20 cellular contexts compared by ENCODE assay signal in genomic region chr12:41904041-41904440, GRCh38.
A peak's percentile ranks its signal among the peaks of the same experiment; 100 is the strongest.
DNase-seq lines count a peak whose midpoint lies in the region; ATAC-seq, FAIRE-seq and TF ChIP-seq lines count a peak whose summit lies in the region.
"Had no signal": no experiment of that assay in that cellular context is flagged by ENCODE, and none has a peak within 500 bp of the region (broad histone marks: within the 10 kb centered on the region; RNA-seq: fewer than 3 reads in every experiment).

No MANE protein-coding gene starts in this region.

- H2AK5ac ChIP-seq in H1 (ENCODE audit: low read depth, low read length) = no peak overlapping the region

- H3K9ac ChIP-seq in Karpas-422 (ENCODE audit: low read length) (no peak overlapping the region), H1 (replicated peaks in 1 of 4; ENCODE audit: extremely low read depth in 1 of 4, low read depth in 3 of 4, low read length in 3 of 4) (no peak overlapping the region)
- H3K9ac ChIP-seq: BLaER1 treated with 17β-estradiol and CSF1 and Interleukin-3, amounts not matched to agents 10 nM and 100 nM had no signal

- H2BK15ac ChIP-seq in H1 (ENCODE audit: low read length) = no peak overlapping the region

- H2BK20ac ChIP-seq in H1 (ENCODE audit: low read length) = no peak overlapping the region

- no peaks in the 10 kb centered on the region for H3K23me2 ChIP-seq in H1 (ENCODE audit: low read depth, low read length)

- H3K9me3 ChIP-seq in Karpas-422 (ENCODE audit: low read length) (no peaks in the 10 kb centered on the region), H1 (ENCODE audit: insufficient read depth in 2 of 2, low read depth in 1 of 2, low read length in 1 of 2) (no peaks in the 10 kb centered on the region), gastroesophageal sphincter (peaks cover 0 to 2% (median 0%) of the 10 kb centered on the region in 3 donors)
- H3K9me3 ChIP-seq: BE2C; BLaER1 treated with 17β-estradiol and CSF1 and Interleukin-3, amounts not matched to agents 10 nM and 100 nM had no signal

- TF ChIP-seq RAD21 in H1 (IDR thresholded peaks at IDR 0.05 in 1 of 2, conservative IDR thresholded peaks at IDR 0.05 in 1 of 2; ENCODE audit: low read depth in 2 of 2, low read length in 2 of 2) = no peak

- no peak overlapping the region for H4K91ac ChIP-seq in H1 (replicated peaks; ENCODE audit: insufficient read length, low read length)

- no peak overlapping the region for H2BK5ac ChIP-seq in H1 (ENCODE audit: low read depth, low read length)

- no peaks in the 10 kb centered on the region for H3K27me3 ChIP-seq in Karpas-422 (ENCODE audit: low read length)
- H3K27me3 ChIP-seq in H1 (replicated peaks in 1 of 4; ENCODE audit: control insufficient read depth in 3 of 4, extremely low read depth in 1 of 4, insufficient read depth in 3 of 4, low read length in 3 of 4) = no peaks in the 10 kb centered on the region
- H3K27me3 ChIP-seq in gastroesophageal sphincter = no peaks in the 10 kb centered on the region
- H3K27me3 ChIP-seq: BE2C; BLaER1 treated with 17β-estradiol and CSF1 and Interleukin-3, amounts not matched to agents 10 nM and 100 nM had no signal

- H4K8ac ChIP-seq in H1 (ENCODE audit: extremely low read depth, insufficient read depth, low read length) = no peak overlapping the region

- FAIRE-seq in H1 (lab: Jason Lieb, UNC) = no peak
- FAIRE-seq: D721Med, GM12891, GM18507, H54 had no signal

- H3K4me3 ChIP-seq in Karpas-422 (ENCODE audit: low read length) = no peak overlapping the region
- no peak overlapping the region for H3K4me3 ChIP-seq in H1 (ENCODE audit: extremely low read depth in 1 of 4, insufficient read depth in 2 of 4, low read depth in 3 of 4, low read length in 4 of 4)
- no peak overlapping the region for H3K4me3 ChIP-seq in gastroesophageal sphincter
- H3K4me3 ChIP-seq: BLaER1 treated with 17β-estradiol and CSF1 and Interleukin-3, amounts not matched to agents 10 nM and 100 nM; GM23338 had no signal

- no peak for TF ChIP-seq EP300 in H1 (IDR thresholded peaks at IDR 0.05; ENCODE audit: borderline replicate concordance in 1 of 2, low read depth in 2 of 2, low read length in 2 of 2)
- no peak for TF ChIP-seq EP300 in gastroesophageal sphincter (IDR thresholded peaks at IDR 0.05)

- no peak overlapping the region for H3K23ac ChIP-seq in H1 (ENCODE audit: insufficient read length)

- H4K20me1 ChIP-seq in Karpas-422 (ENCODE audit: insufficient read depth, low read depth, low read length) = no peaks in the 10 kb centered on the region
- H4K20me1 ChIP-seq in H1 (replicated peaks in 1 of 2; ENCODE audit: control insufficient read depth in 1 of 2, insufficient read depth in 2 of 2, low read length in 2 of 2) = no peaks in the 10 kb centered on the region
- H4K20me1 ChIP-seq: BLaER1 treated with 17β-estradiol and CSF1 and Interleukin-3, amounts not matched to agents 10 nM and 100 nM had no signal

- no peak for DNase-seq in Karpas-422
- DNase-seq in NCI-H2171 treated with DMSO at 0.1 percent for 48 hours (lab: John Stamatoyannopoulos, UW) = peak; percentile 22
- no peak for DNase-seq in H1 (ENCODE audit: low read depth in 1 of 2, low spot score in 2 of 2)
- DNase-seq in NCI-H2081 (lab: John Stamatoyannopoulos, UW) = no peak
- DNase-seq: BE2C; CD4-positive, alpha-beta T cell; CD8-positive, alpha-beta memory T cell; DMS 273 treated with DMSO at 0.1 percent for 48 hours; DMS79; EL; GDM1; HCEC 1CT had no signal

- H3K9me2 ChIP-seq in Karpas-422 (replicated peaks; ENCODE audit: insufficient read depth, low read length) = no peaks in the 10 kb centered on the region

- H3K56ac ChIP-seq in H1 (replicated peaks; ENCODE audit: insufficient read length, low read depth, low read length) = no peak overlapping the region

- TF ChIP-seq CTCF in H1 (IDR thresholded peaks at IDR 0.05; ENCODE audit: control extremely low read depth in 1 of 3, insufficient read depth in 1 of 3, low read depth in 1 of 3, low read length in 3 of 3) = no peak
- no peak for TF ChIP-seq CTCF in gastroesophageal sphincter (IDR thresholded peaks at IDR 0.05)

- 0 out of 2 replicates have a peak overlapping the region, but pooled peaks have one; percentile 33 for H2AFZ ChIP-seq in Karpas-422 (ENCODE audit: low read length)
- H2AFZ ChIP-seq in H1 (ENCODE audit: low read length) = no peak overlapping the region

- CTCF ChIA-PET in H1 (lab: Charles Lee; ENCODE audit: partially characterized antibody) = no interaction called here

- H3K36me3 ChIP-seq in Karpas-422 (ENCODE audit: insufficient read depth, low read length) (no peaks in the 10 kb centered on the region), H1 (ENCODE audit: control insufficient read depth in 2 of 4, insufficient read depth in 4 of 4, low read length in 3 of 4) (no peaks in the 10 kb centered on the region), gastroesophageal sphincter (no peaks in the 10 kb centered on the region)
- H3K36me3 ChIP-seq: BE2C; BLaER1 treated with 17β-estradiol and CSF1 and Interleukin-3, amounts not matched to agents 10 nM and 100 nM had no signal

- H3K4me2 ChIP-seq in Karpas-422 (ENCODE audit: low read depth, low read length, poor library complexity, severe bottlenecking) = no peak overlapping the region
- H3K4me2 ChIP-seq in H1 (ENCODE audit: insufficient read depth in 1 of 2, low read depth in 2 of 2, low read length in 2 of 2) = no peak overlapping the region
- H3K4me2 ChIP-seq: BLaER1 treated with 17β-estradiol and CSF1 and Interleukin-3, amounts not matched to agents 10 nM and 100 nM; GM23338 had no signal

- H4K5ac ChIP-seq in H1 (ENCODE audit: insufficient read length, low read depth, low read length) = no peak overlapping the region

- TF ChIP-seq POLR2A in H1 (IDR thresholded peaks at IDR 0.05; ENCODE audit: control extremely low read depth in 1 of 2, low read depth in 2 of 2, low read length in 2 of 2) (no peak), gastroesophageal sphincter (IDR thresholded peaks at IDR 0.05) (no peak)

- H3K14ac ChIP-seq in H1 (ENCODE audit: insufficient read length) = no peak overlapping the region

- H3K4me1 ChIP-seq in Karpas-422 (ENCODE audit: low read length) (peaks cover 14% of the 10 kb centered on the region), H1 (replicated peaks in 1 of 4; ENCODE audit: control insufficient read depth in 3 of 4, insufficient read depth in 4 of 4, low read length in 3 of 4) (peaks cover 1 to 13% (median 8%) of the 10 kb centered on the region in 4 experiments; a peak in 5 of 7 replicates), gastroesophageal sphincter (no peaks in the 10 kb centered on the region)
- H3K4me1 ChIP-seq: BE2C; BLaER1 treated with 17β-estradiol and CSF1 and Interleukin-3, amounts not matched to agents 10 nM and 100 nM had no signal

- no peak overlapping the region for H3K4ac ChIP-seq in H1 (replicated peaks; ENCODE audit: insufficient read length, low read depth, low read length)

- no peak overlapping the region for H3K18ac ChIP-seq in H1 (ENCODE audit: extremely low read depth, low read length)

- no peaks in the 10 kb centered on the region for H3K79me1 ChIP-seq in H1 (ENCODE audit: low read depth, low read length)

- no peak for ATAC-seq in HG03039 (IDR thresholded peaks at IDR 0.05; ENCODE audit: unreplicated experiment)
- ATAC-seq in gastroesophageal sphincter = no peak
- ATAC-seq: GM23338 had no signal

- WGBS in H1 (ENCODE audit: extremely low coverage in 1 of 2, insufficient coverage in 1 of 2, insufficient read length in 1 of 2, insufficient replicate concordance in 2 of 2, low coverage in 1 of 2, low lambda C conversion rate in 2 of 2, missing lambda C conversion rate in 1 of 2), 2 experiments = 78% methylated on average over 4 of the region's 4 CpGs; no CpG with 5 or more reads in 1 of the 2 experiments
- WGBS in gastroesophageal sphincter (ENCODE audit: low coverage in 1 of 2), 2 donors = 61 to 90% methylated on average over 3 of the region's 4 CpGs

- no peak overlapping the region for H2BK12ac ChIP-seq in H1 (ENCODE audit: low read depth, low read length)

- POLR2A ChIA-PET in H1 (lab: Charles Lee; ENCODE audit: partially characterized antibody) = no interaction called here

- no peaks in the 10 kb centered on the region for H3K79me2 ChIP-seq in Karpas-422 (ENCODE audit: low read length)
- no peaks in the 10 kb centered on the region for H3K79me2 ChIP-seq in H1 (ENCODE audit: control insufficient read depth in 1 of 2, insufficient read depth in 2 of 2, low read length in 2 of 2)

- H3K27ac ChIP-seq in Karpas-422 (ENCODE audit: low read length) (no peak overlapping the region), H1 (ENCODE audit: low read depth, low read length) (no peak overlapping the region), gastroesophageal sphincter (no peak overlapping the region)
- H3K27ac ChIP-seq: BLaER1 treated with 17β-estradiol and CSF1 and Interleukin-3, amounts not matched to agents 10 nM and 100 nM had no signal

- peak overlapping the region; percentile 13 for H2BK120ac ChIP-seq in H1 (replicated peaks; ENCODE audit: low read depth, low read length)

TF ChIP-seq in H1, 55 proteins besides CTCF, POLR2A, EP300 and RAD21 (continues in another document):
- TF ChIP-seq RFX5 (IDR thresholded peaks at IDR 0.05; ENCODE audit: borderline replicate concordance, low read depth, low read length) = no peak
- TF ChIP-seq POU5F1 (IDR thresholded peaks at IDR 0.05; ENCODE audit: low read depth, low read length) = no peak
- TF ChIP-seq CEBPB (IDR thresholded peaks at IDR 0.05; ENCODE audit: low read depth, low read length) = no peak
- TF ChIP-seq E2F6 (IDR thresholded peaks at IDR 0.05) = no peak
- no peak for TF ChIP-seq PHF8 (conservative IDR thresholded peaks at IDR 0.05; ENCODE audit: low read depth, low read length)
- no peak for TF ChIP-seq CBX8 (IDR thresholded peaks at IDR 0.05; ENCODE audit: borderline replicate concordance, low read depth, low read length)
- no peak for TF ChIP-seq HDAC6 (IDR thresholded peaks at IDR 0.05; ENCODE audit: low read depth, low read length)
- no peak for TF ChIP-seq CHD1 (IDR thresholded peaks at IDR 0.05; ENCODE audit: low read depth, low read length)
- no peak for TF ChIP-seq JUND (IDR thresholded peaks at IDR 0.05; ENCODE audit: low read length)
- no peak for TF ChIP-seq BCL11A (IDR thresholded peaks at IDR 0.05; ENCODE audit: low read depth in 2 of 2, low read length in 2 of 2)
- TF ChIP-seq CHD2 (IDR thresholded peaks at IDR 0.05; ENCODE audit: low read length) = no peak
- TF ChIP-seq SP4 (IDR thresholded peaks at IDR 0.05; ENCODE audit: low read length) = no peak
- no peak for TF ChIP-seq RBBP5 (IDR thresholded peaks at IDR 0.05; ENCODE audit: borderline replicate concordance, low read depth, low read length)
- no peak for TF ChIP-seq SP2 (IDR thresholded peaks at IDR 0.05; ENCODE audit: low read length)
- TF ChIP-seq NANOG (IDR thresholded peaks at IDR 0.05; ENCODE audit: insufficient read depth, low read depth, low read length, poor library complexity, severe bottlenecking) = no peak
